ENCODE assay signal across 1 cellular context in genomic region chr6:44245391-44245911, GRCh38.
TF ChIP-seq lines count a peak whose summit lies in the region.

No MANE protein-coding gene starts in this region.

TF ChIP-seq in HCT116, 20 proteins besides CTCF, POLR2A, EP300 and RAD21 (continued from another document):
- TF ChIP-seq ZBTB33 (IDR thresholded peaks at IDR 0.05; ENCODE audit: extremely low read depth, insufficient replicate concordance, low read length) (no peak), YY1 (IDR thresholded peaks at IDR 0.05; ENCODE audit: extremely low read depth, insufficient replicate concordance, low read depth, low read length) (no peak), ZFX (IDR thresholded peaks at IDR 0.05) (no peak; the same call in 1 of the 2 replicates), ATF3 (IDR thresholded peaks at IDR 0.05) (no peak), POLR2AphosphoS5 (IDR thresholded peaks at IDR 0.05; ENCODE audit: low read depth, low read length) (no peak), EZH2 (IDR thresholded peaks at IDR 0.05) (no peak), ZNF274 (IDR thresholded peaks at IDR 0.05; ENCODE audit: low read depth, low read length) (no peak), CEBPB (IDR thresholded peaks at IDR 0.05; ENCODE audit: low read depth) (no peak), CBX3 (IDR thresholded peaks at IDR 0.05; ENCODE audit: low read depth) (no peak), JUND (IDR thresholded peaks at IDR 0.05) (no peak), FOSL1 (IDR thresholded peaks at IDR 0.05; ENCODE audit: low read depth) (no peak), MAX (IDR thresholded peaks at IDR 0.05) (no peak), EZH2phosphoT487 (IDR thresholded peaks at IDR 0.05; ENCODE audit: borderline replicate concordance) (no peak), REST (IDR thresholded peaks at IDR 0.05; ENCODE audit: low read depth) (no peak)
